ENCODE assay signal across 32 cellular contexts in the genomic region with DNA sequence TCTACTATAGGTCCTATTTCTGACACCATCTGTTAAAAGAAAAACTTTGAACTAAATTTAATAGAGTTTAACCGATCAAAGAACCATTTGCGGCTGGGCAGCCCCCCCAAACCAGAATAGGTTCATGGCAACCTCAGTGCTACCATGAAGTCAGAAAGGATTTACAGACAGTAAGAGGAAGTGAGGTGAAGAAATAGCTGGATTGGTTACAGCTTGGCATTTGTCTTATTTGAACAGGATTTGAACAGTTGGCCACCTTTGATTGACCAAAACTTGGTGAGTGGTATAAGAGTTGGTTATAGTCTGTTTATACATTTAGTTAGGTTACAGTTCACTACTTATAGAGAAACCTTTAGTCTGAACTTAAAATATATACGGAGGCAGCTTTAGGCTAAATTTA.
"Had no signal": no experiment of that assay in that cellular context is flagged by ENCODE, and none has a peak within 500 bp of the region (broad histone marks: within the 10 kb centered on the region; RNA-seq: fewer than 3 reads in every experiment).

No MANE protein-coding gene starts in this region.

- H3K4me3 Mint-ChIP-seq: activated B cell treated with CpG ODN at 0.5 μM for 24 hours; activated CD8-positive, alpha-beta T cell treated with anti-CD3 and anti-CD28 coated beads for 36 hours; activated naive CD4-positive, alpha-beta T cell treated with anti-CD3 and anti-CD28 coated beads, Interleukin-2, amount 50 U/mL, for 24 hours; activated naive CD8-positive, alpha-beta T cell treated with anti-CD3 and anti-CD28 coated beads for 36 hours; activated naive CD8-positive, alpha-beta T cell treated with anti-CD3 and anti-CD28 coated beads, Interleukin-2, amount 50 U/mL, for 24 hours; activated T-cell treated with anti-CD3 and anti-CD28 coated beads, Interleukin-2, amount 50 U/mL, for 4 hours; activated T-helper 17 cell treated with anti-CD3 and anti-CD28 coated beads, Interleukin-2, amount 50 U/mL, for 72 hours; effector memory CD8-positive, alpha-beta T cell had no signal

- ATAC-seq: activated CD4-positive, CD25-positive, alpha-beta regulatory T cell treated with anti-CD3 and anti-CD28 coated beads, Interleukin-2, amount 50 U/mL, for 24 hours; activated CD8-positive, alpha-beta T cell treated with anti-CD3 and anti-CD28 coated beads for 36 hours; activated naive CD8-positive, alpha-beta T cell treated with anti-CD3 and anti-CD28 coated beads, Interleukin-2, amount 50 U/mL, for 24 hours; activated T-cell treated with anti-CD3 and anti-CD28 coated beads, Interleukin-2, amount 50 U/mL, for 4 hours; activated T-helper 17 cell treated with anti-CD3 and anti-CD28 coated beads, Interleukin-2, amount 50 U/mL, for 72 hours; body of pancreas; effector memory CD8-positive, alpha-beta T cell; foreskin keratinocyte; gastrocnemius medialis; heart right ventricle had no signal

- DNase-seq: activated B cell treated with CpG ODN at 0.5 μM for 24 hours; activated CD4-positive, alpha-beta T cell treated with anti-CD3 and anti-CD28 coated beads for 48 hours; activated CD4-positive, alpha-beta T cell treated with anti-CD3 and anti-CD28 coated beads, Interleukin-2, amount 50 U/mL, for 1 hour; activated CD4-positive, alpha-beta T cell treated with anti-CD3 and anti-CD28 coated beads, Interleukin-2, amount 50 U/mL, for 48 hours; activated CD8-positive, alpha-beta memory T cell treated with anti-CD3 and anti-CD28 coated beads for 24 hours; activated CD8-positive, alpha-beta T cell treated with anti-CD3 and anti-CD28 coated beads for 36 hours; activated effector memory CD4-positive, alpha-beta T cell treated with Interleukin-2 at 50 U/mL for 16 hours; activated gamma-delta T cell treated with Interleukin-2 at 50 U/mL for 16 hours; activated naive CD4-positive, alpha-beta T cell treated with Interleukin-2 at 50 U/mL for 16 hours; activated naive CD8-positive, alpha-beta T cell treated with anti-CD3 and anti-CD28 coated beads for 36 hours; activated naive CD8-positive, alpha-beta T cell treated with anti-CD3 and anti-CD28 coated beads, Interleukin-2, amount 50 U/mL, for 24 hours; activated T-cell treated with anti-CD3 and anti-CD28 coated beads, Interleukin-2, amount 50 U/mL, for 4 hours; adrenal gland; amygdala; aorta; body of pancreas; caudate nucleus; cortex of kidney; dermis blood vessel endothelial cell; effector CD4-positive, alpha-beta T cell; effector memory CD8-positive, alpha-beta T cell; erythroblast; foreskin keratinocyte; gastrocnemius medialis; heart right ventricle; T-helper 2 cell; WERI-Rb-1 had no signal

- H3K27ac Mint-ChIP-seq: activated B cell treated with CpG ODN at 0.5 μM for 24 hours; activated CD8-positive, alpha-beta T cell treated with anti-CD3 and anti-CD28 coated beads for 36 hours; activated naive CD4-positive, alpha-beta T cell treated with anti-CD3 and anti-CD28 coated beads, Interleukin-2, amount 50 U/mL, for 24 hours; activated naive CD8-positive, alpha-beta T cell treated with anti-CD3 and anti-CD28 coated beads for 36 hours; activated naive CD8-positive, alpha-beta T cell treated with anti-CD3 and anti-CD28 coated beads, Interleukin-2, amount 50 U/mL, for 24 hours; activated T-helper 17 cell treated with anti-CD3 and anti-CD28 coated beads, Interleukin-2, amount 50 U/mL, for 72 hours; effector memory CD8-positive, alpha-beta T cell had no signal

- H3K27me3 Mint-ChIP-seq: activated B cell treated with CpG ODN at 0.5 μM for 24 hours; activated CD8-positive, alpha-beta T cell treated with anti-CD3 and anti-CD28 coated beads for 36 hours; activated naive CD4-positive, alpha-beta T cell treated with anti-CD3 and anti-CD28 coated beads, Interleukin-2, amount 50 U/mL, for 24 hours; activated naive CD8-positive, alpha-beta T cell treated with anti-CD3 and anti-CD28 coated beads for 36 hours; activated naive CD8-positive, alpha-beta T cell treated with anti-CD3 and anti-CD28 coated beads, Interleukin-2, amount 50 U/mL, for 24 hours; activated T-helper 17 cell treated with anti-CD3 and anti-CD28 coated beads, Interleukin-2, amount 50 U/mL, for 72 hours; effector memory CD8-positive, alpha-beta T cell had no signal

- H3K4me3 ChIP-seq: adrenal gland, body of pancreas, esophagus muscularis mucosa, gastrocnemius medialis, heart right ventricle, hepatocyte had no signal

- H3K4me1 Mint-ChIP-seq: activated B cell treated with CpG ODN at 0.5 μM for 24 hours had no signal

- H3K4me1 ChIP-seq: adrenal gland, body of pancreas, esophagus muscularis mucosa, gastrocnemius medialis, heart right ventricle had no signal

- H3K9me3 ChIP-seq: adrenal gland, gastrocnemius medialis had no signal

- H3K27ac ChIP-seq: adrenal gland, body of pancreas, esophagus muscularis mucosa, foreskin keratinocyte, gastrocnemius medialis, heart right ventricle, hepatocyte, WERI-Rb-1 had no signal

- H3K4me2 ChIP-seq: hepatocyte had no signal
